8 cellular contexts compared by ENCODE assay signal in the genomic region with DNA sequence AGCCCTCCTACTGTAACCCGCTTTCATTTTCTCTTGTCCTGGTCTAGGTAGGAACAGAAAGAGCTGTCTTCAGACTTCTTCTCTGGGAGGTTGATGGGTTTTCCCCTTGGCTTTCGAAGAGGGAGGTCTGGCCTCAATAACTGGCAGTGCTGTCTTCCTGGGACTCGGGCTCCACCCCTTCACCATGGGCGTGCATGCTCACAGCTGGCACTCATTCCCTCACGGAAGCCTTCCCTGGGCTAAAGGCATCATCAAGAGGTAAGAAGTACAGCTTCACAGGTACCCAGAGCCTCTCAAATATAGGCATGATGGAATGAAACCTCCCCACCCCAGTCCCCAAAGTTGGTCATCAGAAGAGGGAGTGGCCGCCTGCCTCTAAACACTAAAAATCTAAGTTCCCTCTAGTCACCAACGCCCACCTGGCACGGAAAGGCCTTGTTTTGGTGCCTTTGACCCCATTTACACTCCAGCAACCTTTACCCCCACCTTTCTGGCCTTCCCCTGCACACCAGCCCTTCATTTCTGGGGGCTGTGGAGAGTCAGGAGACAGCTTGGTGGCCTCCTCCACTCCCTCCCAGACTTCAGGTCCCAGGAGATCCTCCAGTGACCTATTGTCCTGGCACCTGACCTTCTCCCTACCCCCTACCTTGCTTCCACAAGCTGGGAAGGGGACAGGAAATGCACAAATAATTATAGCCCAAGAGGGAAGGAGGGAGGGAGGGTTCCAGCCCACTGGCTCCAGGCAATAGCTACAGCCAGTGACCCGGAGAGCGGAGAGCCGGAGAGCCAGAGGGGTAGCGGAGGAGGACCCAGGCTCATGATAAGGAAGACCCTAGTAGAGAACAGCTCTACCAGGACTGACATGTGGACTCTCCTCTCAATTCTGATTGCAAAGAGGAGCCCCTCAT. TPM values are rescaled to one million over a fixed set of nuclear protein-coding genes. Genes with fewer than 3 reads are reported as not detected.
DNase-seq lines count a peak whose midpoint lies in the region; ATAC-seq and TF ChIP-seq lines count a peak whose summit lies in the region.

No MANE protein-coding gene starts in this region.

- H3K27ac Mint-ChIP-seq in activated naive CD8-positive, alpha-beta T cell, result peak overlapping the region; percentile 13

- H3K4me1 ChIP-seq in parathyroid adenoma, result peaks cover 56% of the 10 kb centered on the region

- peaks cover 36% of the 10 kb centered on the region for H3K79me2 ChIP-seq in parathyroid adenoma

- no peaks in the 10 kb centered on the region for H3K9me3 ChIP-seq in parathyroid adenoma (ENCODE audit: control insufficient read depth, low read length)

- peaks cover 26% of the 10 kb centered on the region for H3K4me1 Mint-ChIP-seq in activated naive CD8-positive, alpha-beta T cell (ENCODE audit: low read depth)

- TF ChIP-seq CTCF in parathyroid adenoma (IDR thresholded peaks at IDR 0.05), result no peak
- no peak for TF ChIP-seq CTCF in omental fat pad (IDR thresholded peaks at IDR 0.05)

- no peaks in the 10 kb centered on the region for H3K9me3 Mint-ChIP-seq in activated naive CD8-positive, alpha-beta T cell (ENCODE audit: low read depth)

- peak overlapping the region; percentile 3 for H3K4me2 ChIP-seq in parathyroid adenoma (ENCODE audit: low read length)

- H3K27me3 ChIP-seq in parathyroid adenoma (ENCODE audit: control insufficient read depth, insufficient read depth, low read length), result no peaks in the 10 kb centered on the region

- H3K4me3 Mint-ChIP-seq in activated naive CD8-positive, alpha-beta T cell, result no peak overlapping the region

- peak; percentile 59 for DNase-seq in stimulated activated naive CD4-positive, alpha-beta T cell treated with Interleukin-2 at 50 U/mL for 16 hours (lab: John Stamatoyannopoulos, UW)
- DNase-seq in stimulated activated naive CD4-positive, alpha-beta T cell (lab: John Stamatoyannopoulos, UW), result no peak
- DNase-seq in NCI-H524 (lab: John Stamatoyannopoulos, UW), result no peak
- no peak for DNase-seq in omental fat pad (ENCODE audit: low spot score)
- DNase-seq in NCI-H146 treated with DMSO at 0.1 percent for 48 hours (lab: John Stamatoyannopoulos, UW; ENCODE audit: unreplicated experiment), result no peak

- H2AFZ ChIP-seq in parathyroid adenoma, result peak overlapping the region; percentile 35

- no peaks in the 10 kb centered on the region for H3K27me3 Mint-ChIP-seq in activated naive CD8-positive, alpha-beta T cell

- H3K9ac ChIP-seq in parathyroid adenoma, result no peak overlapping the region

- ATAC-seq in HG03045 (IDR thresholded peaks at IDR 0.05; ENCODE audit: unreplicated experiment), result peak; percentile 83
- no peak for ATAC-seq in omental fat pad (ENCODE audit: low FRiP score)

- H3K4me3 ChIP-seq in parathyroid adenoma (ENCODE audit: low read depth, low read length), result peak overlapping the region; percentile 18

- H3K36me3 Mint-ChIP-seq in activated naive CD8-positive, alpha-beta T cell, result no peaks in the 10 kb centered on the region

- H3K27ac ChIP-seq in parathyroid adenoma, result peak overlapping the region; percentile 94

- H3K36me3 ChIP-seq in parathyroid adenoma (ENCODE audit: control insufficient read depth, insufficient read depth, low read length), result no peaks in the 10 kb centered on the region

RNA-seq across cellular contexts. Expression of a gene that starts 2.8 kb away (rescaled TPM):
- 100 to 1,000 TPM in 1 of 4 donors, 10 to 100 TPM in 3; 24.2 to 270 (median 59.1) TPM for total RNA-seq in omental fat pad

RNA-seq across cellular contexts. Expression of a gene that starts 17.1 kb away (rescaled TPM):
- total RNA-seq in omental fat pad, result 10 to 100 TPM; 27.6 to 50.3 (median 48.1) TPM

RNA-seq across cellular contexts. Expression of a gene that starts 30.6 kb away (rescaled TPM):
- 1 to 10 TPM; 2.1 to 2.7 (median 2.2) TPM for total RNA-seq in omental fat pad

RNA-seq across cellular contexts. Expression of a gene that starts 50.1 kb away (rescaled TPM):
- total RNA-seq in omental fat pad, result 10 to 100 TPM; 10.5 to 14.2 (median 12.7) TPM
